In genomic region chr5:93611900-93612898, GRCh38 we compare ENCODE assay signal across 9 cellular contexts. TPM values are rescaled to one million over a fixed set of nuclear protein-coding genes. Genes with fewer than 3 reads are reported as not detected.
DNase-seq lines count a peak whose midpoint lies in the region; ATAC-seq, FAIRE-seq and TF ChIP-seq lines count a peak whose summit lies in the region.
"Had no signal": no experiment of that assay in that cellular context is flagged by ENCODE, and none has a peak within 500 bp of the region (broad histone marks: within the 10 kb centered on the region; RNA-seq: fewer than 3 reads in every experiment).

No MANE protein-coding gene starts in this region.

- no peak for TF ChIP-seq CTCF in neural cell (IDR thresholded peaks at IDR 0.05; ENCODE audit: poor library complexity, severe bottlenecking)

- peaks cover 99% of the 10 kb centered on the region for H3K27me3 ChIP-seq in neural cell (ENCODE audit: insufficient read depth, low read depth, low read length)

- no peaks in the 10 kb centered on the region for H3K36me3 ChIP-seq in neural cell (ENCODE audit: insufficient read depth, low read length)

- no peak for TF ChIP-seq RAD21 in neural cell (conservative IDR thresholded peaks at IDR 0.05)

- H3K79me2 ChIP-seq in neural cell (replicated peaks; ENCODE audit: insufficient read depth, low read length): no peaks in the 10 kb centered on the region

- FAIRE-seq in RCC 7860 (lab: Jason Lieb, UNC): no peak

- H3K27ac ChIP-seq in neural cell (ENCODE audit: low read length): no peak overlapping the region

- H3K9me2 ChIP-seq in neural cell (ENCODE audit: insufficient read depth, low read length): no peaks in the 10 kb centered on the region

- H2AFZ ChIP-seq in neural cell (ENCODE audit: low read depth, low read length): no peak overlapping the region

- H4K20me1 ChIP-seq in neural cell (ENCODE audit: insufficient read depth): no peaks in the 10 kb centered on the region

- no peak overlapping the region for H3K4me3 ChIP-seq in neural cell (ENCODE audit: low read length)

- H3K4me2 ChIP-seq in neural cell (ENCODE audit: low read length): no peak overlapping the region

- H3K9me3 ChIP-seq in neural cell (ENCODE audit: low read length): no peaks in the 10 kb centered on the region

- no peak overlapping the region for H3K9ac ChIP-seq in neural cell (ENCODE audit: low read length)

- no peak for TF ChIP-seq EP300 in neural cell (conservative IDR thresholded peaks at IDR 0.05; ENCODE audit: poor library complexity, severe bottlenecking)

- ATAC-seq in GM18870 (IDR thresholded peaks at IDR 0.05; ENCODE audit: unreplicated experiment): no peak
- ATAC-seq in HG03045 (IDR thresholded peaks at IDR 0.05; ENCODE audit: unreplicated experiment): no peak

- peak; percentile 79 for DNase-seq in ELF-1 (ENCODE audit: low read depth, low spot score)
- peak; percentile 46 for DNase-seq in M059J (ENCODE audit: low read depth)
- DNase-seq in ecto neural progenitor cell (ENCODE audit: low spot score): peak; percentile 82
- DNase-seq in RCC 7860 (ENCODE audit: low spot score): no peak
- DNase-seq in activated effector memory CD4-positive, alpha-beta T cell treated with anti-CD3 and anti-CD28 coated beads, Interleukin-2, amount 50 U/mL, for 16 hours: no peak

- H3F3A ChIP-seq in neural cell (ENCODE audit: insufficient read depth, low read length, poor library complexity, severe bottlenecking): no peaks in the 10 kb centered on the region

TF ChIP-seq in neural cell, 6 proteins besides CTCF, POLR2A, EP300 and RAD21:
- TF ChIP-seq SMC3 (conservative IDR thresholded peaks at IDR 0.05; ENCODE audit: poor library complexity): no peak
- TF ChIP-seq REST (IDR thresholded peaks at IDR 0.05; ENCODE audit: borderline replicate concordance): peak; percentile 28
- TF ChIP-seq EZH2 (IDR thresholded peaks at IDR 0.05; ENCODE audit: borderline replicate concordance, insufficient read depth, low read length, poor library complexity, severe bottlenecking): peak; percentile 71

RNA-seq across cellular contexts. Expression of gene NR2F1, which starts 29.2 kb away (rescaled TPM):
- 36.3 and 67.9 TPM in 2 replicates for total RNA-seq in M059J (2014; rRNA removed; shearing (Covaris generic))
- polyA plus RNA-seq in neural cell: 2.1 and 2.3 TPM in 2 replicates
- polyA minus RNA-seq in neural cell: 1.7 and 1.9 TPM in 2 replicates
- total RNA-seq: T-helper 1 cell treated with Interleukin-12 subunit alpha and Interleukin-12 subunit beta and Interleukin-4 antibody, amounts not matched to agents 30 ng/mL and 1 ng/mL, for 36 hours had no signal

RNA-seq across cellular contexts. Expression of gene NR2F1-AS1, which starts 31.2 kb away (rescaled TPM):
- total RNA-seq in M059J (2014; rRNA removed; shearing (Covaris generic)): 25.2 and 34.4 TPM in 2 replicates
- 0.24 and 0.42 TPM in 2 replicates for polyA plus RNA-seq in neural cell
- polyA minus RNA-seq in neural cell: 0.97 and 2.0 TPM in 2 replicates
- total RNA-seq: T-helper 1 cell treated with Interleukin-12 subunit alpha and Interleukin-12 subunit beta and Interleukin-4 antibody, amounts not matched to agents 30 ng/mL and 1 ng/mL, for 36 hours had no signal

Comparison
In these comparisons a context has a peak if more than half of its experiments do, and no peak if none do; other contexts are left out.
1. DNase-seq: peak in ELF-1 (single experiment), M059J (single experiment) and ecto neural progenitor cell (single experiment); none in RCC 7860 (single experiment) and activated effector memory CD4-positive, alpha-beta T cell treated with anti-CD3 and anti-CD28 coated beads, Interleukin-2, amount 50 U/mL, for 16 hours (single experiment).